8 cellular contexts compared by ENCODE assay signal in genomic region chr1:149792502-149792901, GRCh38. TPM values are rescaled to one million over a fixed set of nuclear protein-coding genes. Genes with fewer than 3 reads are reported as not detected.
DNase-seq lines count a peak whose midpoint lies in the region; ATAC-seq, FAIRE-seq and TF ChIP-seq lines count a peak whose summit lies in the region.
"Not testable (repeated sequence)": the region's sequence is repeated elsewhere in the genome, so short reads cannot be mapped to it uniquely, and the experiment has no call there.

No MANE protein-coding gene starts in this region.

- not testable (repeated sequence) for H3K27me3 ChIP-seq in AG04450 (ENCODE audit: control insufficient read depth, insufficient read depth, low read length); kidney epithelial cell (ENCODE audit: control insufficient read depth, insufficient read depth, low read length); small intestine (ENCODE audit: control insufficient read depth in 2 of 2, insufficient read depth in 2 of 2, low read length in 2 of 2)

- FAIRE-seq in small intestine (lab: Jason Lieb, UNC) = not testable (repeated sequence)

- ATAC-seq in GM18907 (IDR thresholded peaks at IDR 0.05; ENCODE audit: unreplicated experiment) = peak; percentile 82
- ATAC-seq in HG03095 (IDR thresholded peaks at IDR 0.05; ENCODE audit: unreplicated experiment) = peak; percentile 57

- TF ChIP-seq CTCF in AG04450 (IDR thresholded peaks at IDR 0.05; ENCODE audit: low read depth, low read length) (peak; percentile 35; the same call in 1 of the 2 replicates), coronary artery (IDR thresholded peaks at IDR 0.05) (peak; percentile 30)
- TF ChIP-seq CTCF in kidney epithelial cell (IDR thresholded peaks at IDR 0.05; ENCODE audit: insufficient read depth, low read length, poor library complexity, severe bottlenecking) = not testable (repeated sequence)

- not testable (repeated sequence) for DNase-seq in AG04450 (ENCODE audit: low read depth, low spot score); kidney epithelial cell (ENCODE audit: low read depth)
- DNase-seq in NCI-H460 (ENCODE audit: extremely low read depth, low read depth) (peak; percentile 33), coronary artery (ENCODE audit: low spot score) (peak; percentile 61), small intestine (peak; percentile 15)
- DNase-seq in activated CD4-positive, alpha-beta T cell treated with anti-CD3 and anti-CD28 coated beads, Interleukin-2, amount 50 U/mL, for 48 hours = peak; percentile 52 to 59

- H3K27ac ChIP-seq in AG04450 (ENCODE audit: low read depth, low read length) = not testable (repeated sequence)
- H3K27ac ChIP-seq in coronary artery = peak overlapping the region; percentile 81 to 92
- peak overlapping the region; percentile 48 to 70 for H3K27ac ChIP-seq in small intestine (ENCODE audit: low read depth in 1 of 2, low read length in 1 of 2)

- POLR2A ChIA-PET in AG04450 (lab: Yijun Ruan, JAX) = not testable (repeated sequence)

- not testable (repeated sequence) for H3K9me3 ChIP-seq in AG04450 (ENCODE audit: control insufficient read depth, insufficient read depth, low read length); small intestine (ENCODE audit: control insufficient read depth, low read depth)

- WGBS in small intestine, 3 donors = 0 to 1% (median 1%) methylated on average over 14 to 31 of the region's 36 CpGs

- CTCF ChIA-PET in AG04450 (lab: Charles Lee) = not testable (repeated sequence)

- H3K4me1 ChIP-seq in small intestine (ENCODE audit: control insufficient read depth in 2 of 2, insufficient read depth in 1 of 2, low read depth in 1 of 2, low read length in 1 of 2) = not testable (repeated sequence)

- H3K36me3 ChIP-seq in kidney epithelial cell (ENCODE audit: control insufficient read depth, insufficient read depth, low read length); small intestine (ENCODE audit: control insufficient read depth in 2 of 2, insufficient read depth in 2 of 2, low read length in 2 of 2): not testable (repeated sequence)

- H3K4me3 ChIP-seq in AG04450 (ENCODE audit: low read depth, low read length) = peak overlapping the region; percentile 50
- peak overlapping the region; percentile 76 for H3K4me3 ChIP-seq in coronary artery
- H3K4me3 ChIP-seq in kidney epithelial cell (ENCODE audit: low read depth, low read length) = peak overlapping the region; percentile 38
- peak overlapping the region in 1 of 2 donors; percentile 54 for H3K4me3 ChIP-seq in small intestine (ENCODE audit: low read depth in 1 of 2, low read length in 2 of 2)

RNA-seq across cellular contexts. Expression of gene FCGR1A, which starts 10.0 kb away (rescaled TPM):
- polyA plus RNA-seq in AG04450 (2011; rRNA removed) (not detected in 2 replicates), small intestine (1 to 10 TPM in 2 of 3 donors, not detected in 1; 1.9 to 4.5 TPM)
- polyA minus RNA-seq in AG04450 (2011; rRNA and poly(A)+ RNA removed) = not detected in 2 replicates
- total RNA-seq in NCI-H460 (2014; rRNA removed; shearing (Covaris generic)) = not detected in 2 replicates
- polyA plus RNA-seq in NCI-H460 (2014; cell fraction: nucleus; rRNA removed) = not detected in 2 replicates
- not detected in 2 replicates for total RNA-seq in kidney epithelial cell
